Comparison of ENCODE assay signal across 18 cellular contexts in the genomic region with DNA sequence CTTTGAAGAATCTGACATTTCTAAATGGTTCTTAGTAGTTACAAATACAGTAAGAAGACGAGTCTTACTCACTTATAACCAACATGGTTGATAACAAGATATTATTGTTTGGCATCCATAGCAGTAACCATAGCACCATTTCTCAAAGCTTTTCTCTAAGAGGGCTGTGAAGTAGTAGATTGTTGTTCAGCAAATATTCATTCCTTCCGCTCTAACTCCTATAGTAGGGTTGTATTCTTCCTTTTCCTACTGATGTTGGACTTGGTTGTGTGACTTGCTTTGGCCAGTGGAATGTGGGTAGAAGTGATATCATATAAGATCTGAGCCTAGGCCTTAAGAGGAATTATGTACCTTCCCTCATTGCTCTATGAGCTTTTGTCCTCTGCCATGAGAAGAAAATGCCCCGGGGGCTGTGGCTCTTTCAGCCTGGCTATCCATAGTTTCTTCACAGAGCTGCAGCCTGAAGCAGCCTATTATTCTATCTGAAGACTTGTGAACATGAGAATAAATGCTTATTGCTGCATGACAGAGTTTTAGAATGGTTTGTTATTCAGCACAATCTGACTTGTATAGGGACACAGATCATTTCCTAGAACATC. TPM values are rescaled to one million over a fixed set of nuclear protein-coding genes. Genes with fewer than 3 reads are reported as not detected.
DNase-seq lines count a peak whose midpoint lies in the region; ATAC-seq, FAIRE-seq and TF ChIP-seq lines count a peak whose summit lies in the region.
"Had no signal": no experiment of that assay in that cellular context is flagged by ENCODE, and none has a peak within 500 bp of the region (broad histone marks: within the 10 kb centered on the region; RNA-seq: fewer than 3 reads in every experiment).

No MANE protein-coding gene starts in this region.

- TF ChIP-seq CTCF in A549 (IDR thresholded peaks at IDR 0.05), result no peak
- TF ChIP-seq CTCF in brain (conservative IDR thresholded peaks at IDR 0.05), result no peak

- H2AFZ ChIP-seq in neuronal stem cell (ENCODE audit: low read length), result no peak overlapping the region

- no peaks in the 10 kb centered on the region for H3K36me3 ChIP-seq in HAP-1 (replicated peaks)
- no peaks in the 10 kb centered on the region for H3K36me3 ChIP-seq in neuronal stem cell (replicated peaks in 1 of 2; ENCODE audit: control insufficient read depth in 2 of 2, insufficient read depth in 2 of 2, low read length in 2 of 2)
- H3K36me3 ChIP-seq: Peyer's patch had no signal

- no peak for DNase-seq in A549 (ENCODE audit: low read depth in 1 of 2, low spot score in 1 of 2)
- peak; percentile 65 to 73 for DNase-seq in HAP-1 (ENCODE audit: low spot score in 2 of 2)
- no peak for DNase-seq in neuronal stem cell (ENCODE audit: low spot score)
- no peak for DNase-seq in T-helper 1 cell
- no peak for DNase-seq in ACHN
- DNase-seq: C1 segment of cervical spinal cord, DMS 273 treated with DMSO at 0.1 percent for 48 hours, DND-41, HFFc6, NCI-H1105 treated with DMSO at 0.1 percent for 48 hours, NCI-H1694, NCI-H2081 treated with DMSO at 0.1 percent for 48 hours, Peyer's patch had no signal

- no peak overlapping the region for H2AK5ac ChIP-seq in neuronal stem cell (ENCODE audit: low read depth, low read length)

- ATAC-seq in A549, result 0 out of 6 replicates have a peak, but pooled peaks have one; percentile 11 to 20
- ATAC-seq in GM21786 (IDR thresholded peaks at IDR 0.05; ENCODE audit: unreplicated experiment), result no peak
- ATAC-seq in HG02763 (IDR thresholded peaks at IDR 0.05; ENCODE audit: unreplicated experiment), result no peak
- ATAC-seq: Right ventricle myocardium inferior had no signal

- H3K14ac ChIP-seq in neuronal stem cell (ENCODE audit: low read length), result no peak overlapping the region

- H3K27ac Mint-ChIP-seq in brain, result peak overlapping the region in 3 of 5 experiments; percentile 11 to 79 (median 19)
- H3K27ac Mint-ChIP-seq: HFFc6 had no signal

- H3K4me2 ChIP-seq in A549 (peak overlapping the region; percentile 44), neuronal stem cell (ENCODE audit: insufficient read depth, low read length, poor library complexity, severe bottlenecking) (peak overlapping the region; percentile 4)

- H3K27me3 ChIP-seq in HAP-1 (ENCODE audit: low read depth) (no peaks in the 10 kb centered on the region), neuronal stem cell (ENCODE audit: control insufficient read depth in 3 of 3, insufficient read depth in 3 of 3, low read depth in 1 of 3, low read length in 3 of 3) (no peaks in the 10 kb centered on the region)
- H3K27me3 ChIP-seq: Peyer's patch had no signal

- WGBS in A549 (ENCODE audit: missing lambda C conversion rate), result 81% methylated on average over 3 of the region's 3 CpGs
- WGBS in neuronal stem cell (ENCODE audit: extremely low coverage in 2 of 2, insufficient read length in 2 of 2, insufficient replicate concordance in 1 of 2), 2 donors, result no CpG with 5 or more reads among the region's 3 CpGs

- no peak overlapping the region for H3K4me3 Mint-ChIP-seq in brain
- H3K4me3 Mint-ChIP-seq: HFFc6 had no signal

- H3K36me3 Mint-ChIP-seq in brain, result peaks cover 5% of the 10 kb centered on the region

- H3K9me3 ChIP-seq in A549 (0 out of 3 replicates have a peak, but pooled peaks cover 14% of the 10 kb centered on the region), HAP-1 (no peaks in the 10 kb centered on the region; the same call in none of the 2 replicates), neuronal stem cell (replicated peaks in 1 of 2; ENCODE audit: control insufficient read depth in 2 of 2, insufficient read depth in 1 of 2, low read depth in 1 of 2, low read length in 2 of 2) (peaks cover 0 to 3% of the 10 kb centered on the region in 2 donors)

- POLR2A ChIA-PET in A549 (lab: Yijun Ruan, JAX), result interaction anchor here (1.0 to 4.7 kb wide), 5 partner anchors 13 to 78 kb away, joined by 3 to 21 read pairs (median 8); a partner anchor contains a TSS

- H3K4me3 ChIP-seq in A549, result no peak overlapping the region
- H3K4me3 ChIP-seq in HAP-1, result no peak overlapping the region
- H3K4me3 ChIP-seq in neuronal stem cell (ENCODE audit: low read length in 2 of 2), result no peak overlapping the region
- H3K4me3 ChIP-seq: Peyer's patch had no signal

- H3K4me1 Mint-ChIP-seq in brain, result peaks cover 11% of the 10 kb centered on the region

- no peak overlapping the region for H2BK120ac ChIP-seq in neuronal stem cell (ENCODE audit: low read depth, low read length)

- FAIRE-seq in A549 (lab: Jason Lieb, UNC), result no peak
- FAIRE-seq: H54 had no signal

- no peak overlapping the region for H2BK12ac ChIP-seq in neuronal stem cell (ENCODE audit: low read length)

- H3K27me3 Mint-ChIP-seq in brain, result no peaks in the 10 kb centered on the region

- H3K9me3 Mint-ChIP-seq in brain, result peaks cover 20 to 28% (median 23%) of the 10 kb centered on the region in 5 experiments

- no peak for TF ChIP-seq RAD21 in A549 (conservative IDR thresholded peaks at IDR 0.05 in 1 of 2, IDR thresholded peaks at IDR 0.05 in 1 of 2)

- in situ Hi-C loops in HAP-1 (cut with MboI; ENCODE audit: low sequenced_read_pairs), result no loop called here
- in situ Hi-C loops in ACHN (cut with HindIII; ENCODE audit: low pct_ligation_motif_present, low pct_unique_long_range_greater_than_20kb, low sequenced_read_pairs), result no loop called here

- H3K23ac ChIP-seq in neuronal stem cell (ENCODE audit: low read depth, low read length, poor library complexity), result no peak overlapping the region

- no peak overlapping the region for H3K18ac ChIP-seq in neuronal stem cell (ENCODE audit: low read length)

- TF ChIP-seq POLR2A in A549 (IDR thresholded peaks at IDR 0.05; ENCODE audit: low read length), result no peak

- no peak overlapping the region for H2BK5ac ChIP-seq in neuronal stem cell (ENCODE audit: low read length)

- no peak overlapping the region for H3K9ac ChIP-seq in neuronal stem cell (ENCODE audit: low read depth, low read length, poor library complexity)

- no peak for TF ChIP-seq EP300 in A549 (IDR thresholded peaks at IDR 0.05)

- H3K79me1 ChIP-seq in neuronal stem cell (ENCODE audit: low read depth, low read length), result no peaks in the 10 kb centered on the region

- H4K8ac ChIP-seq in neuronal stem cell (ENCODE audit: low read depth, low read length), result no peak overlapping the region

- no peak overlapping the region for H4K91ac ChIP-seq in neuronal stem cell (ENCODE audit: low read depth, low read length, poor library complexity)

- H3K27ac ChIP-seq in A549 (peak overlapping the region; percentile 79 to 85), neuronal stem cell (replicated peaks; ENCODE audit: low read length) (no peak overlapping the region)

- CTCF ChIA-PET in A549 (lab: Yijun Ruan, JAX), result interaction anchor here (1.1 to 3.4 kb wide), 5 partner anchors 8 to 45 kb away, joined by 3 to 9 read pairs (median 3); no protein-coding TSS in a partner anchor

- H3K4me1 ChIP-seq in A549 (peaks cover 47% of the 10 kb centered on the region), HAP-1 (no peaks in the 10 kb centered on the region; the same call in none of the 2 replicates), neuronal stem cell (ENCODE audit: control insufficient read depth in 2 of 2, insufficient read depth in 1 of 2, low read depth in 1 of 2, low read length in 2 of 2) (no peaks in the 10 kb centered on the region)

- no peak overlapping the region for H3K4ac ChIP-seq in neuronal stem cell (ENCODE audit: low read length)

- no peak overlapping the region for H2BK15ac ChIP-seq in neuronal stem cell (ENCODE audit: low read length)

TF ChIP-seq in A549, 52 proteins besides CTCF, POLR2A, EP300 and RAD21 (continues in another document):
- TF ChIP-seq RFX5 (IDR thresholded peaks at IDR 0.05), result no peak
- no peak for TF ChIP-seq TP53 (CRISPR knock-in tag; IDR thresholded peaks at IDR 0.05)
- TF ChIP-seq EHMT2 (IDR thresholded peaks at IDR 0.05; ENCODE audit: low read depth), result no peak
- no peak for TF ChIP-seq HDAC2 (IDR thresholded peaks at IDR 0.05)
- TF ChIP-seq RNF2 (IDR thresholded peaks at IDR 0.05; ENCODE audit: borderline replicate concordance, low read depth), result no peak
- no peak for TF ChIP-seq ZC3H11A (IDR thresholded peaks at IDR 0.05)
- TF ChIP-seq, protein P1, sequence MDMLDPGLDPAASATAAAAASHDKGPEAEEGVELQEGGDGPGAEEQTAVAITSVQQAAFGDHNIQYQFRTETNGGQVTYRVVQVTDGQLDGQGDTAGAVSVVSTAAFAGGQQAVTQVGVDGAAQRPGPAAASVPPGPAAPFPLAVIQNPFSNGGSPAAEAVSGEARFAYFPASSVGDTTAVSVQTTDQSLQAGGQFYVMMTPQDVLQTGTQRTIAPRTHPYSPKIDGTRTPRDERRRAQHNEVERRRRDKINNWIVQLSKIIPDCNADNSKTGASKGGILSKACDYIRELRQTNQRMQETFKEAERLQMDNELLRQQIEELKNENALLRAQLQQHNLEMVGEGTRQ (IDR thresholded peaks at IDR 0.05), result no peak
- TF ChIP-seq, protein P2, sequence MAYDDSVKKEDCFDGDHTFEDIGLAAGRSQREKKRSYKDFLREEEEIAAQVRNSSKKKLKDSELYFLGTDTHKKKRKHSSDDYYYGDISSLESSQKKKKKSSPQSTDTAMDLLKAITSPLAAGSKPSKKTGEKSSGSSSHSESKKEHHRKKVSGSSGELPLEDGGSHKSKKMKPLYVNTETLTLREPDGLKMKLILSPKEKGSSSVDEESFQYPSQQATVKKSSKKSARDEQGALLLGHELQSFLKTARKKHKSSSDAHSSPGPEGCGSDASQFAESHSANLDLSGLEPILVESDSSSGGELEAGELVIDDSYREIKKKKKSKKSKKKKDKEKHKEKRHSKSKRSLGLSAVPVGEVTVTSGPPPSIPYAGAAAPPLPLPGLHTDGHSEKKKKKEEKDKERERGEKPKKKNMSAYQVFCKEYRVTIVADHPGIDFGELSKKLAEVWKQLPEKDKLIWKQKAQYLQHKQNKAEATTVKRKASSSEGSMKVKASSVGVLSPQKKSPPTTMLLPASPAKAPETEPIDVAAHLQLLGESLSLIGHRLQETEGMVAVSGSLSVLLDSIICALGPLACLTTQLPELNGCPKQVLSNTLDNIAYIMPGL (CRISPR knock-in tag; IDR thresholded peaks at IDR 0.05; ENCODE audit: borderline replicate concordance), result no peak
- no peak for TF ChIP-seq CEBPB (IDR thresholded peaks at IDR 0.05)

RNA-seq across cellular contexts. Expression of a gene that starts 28.9 kb away (rescaled TPM):
- polyA plus RNA-seq in A549 (2011; rRNA removed) (132 and 142 TPM in 2 replicates), A549 (2017; fragmentation: RNase III; extraction: RNeasy Plus Mini Kit Qiagen cat#74134 plus additional on column Dnase treatment) (60.6 to 65.9 TPM (median 61.8 TPM) in 3 replicates), brain (ENCODE audit: insufficient read depth, low read depth, low replicate concordance) (11.6 TPM)
- polyA plus RNA-seq in A549 (2012; cell fraction: cytosol; rRNA removed), result 23.1 and 23.9 TPM in 2 replicates
- polyA plus RNA-seq in A549 (2012; cell fraction: nucleus; rRNA removed), result 26.1 and 34.9 TPM in 2 replicates
- 263 and 357 TPM in 2 replicates for polyA minus RNA-seq in A549 (2011; rRNA and poly(A)+ RNA removed)
- 43.1 TPM for polyA plus RNA-seq in neuronal stem cell (2013, experiment 1 of 2)
- polyA plus RNA-seq in neuronal stem cell (2013, experiment 2 of 2), result 42.7 TPM

Comparison
In these comparisons a context has a peak if more than half of its experiments do, and no peak if none do; other contexts are left out.
1. ATAC-seq: peak in A549 (2 of 2); none in GM21786 (single experiment) and HG02763 (single experiment).
2. DNase-seq: peak in HAP-1 (2 of 2); none in A549 (0 of 2), neuronal stem cell (single experiment), T-helper 1 cell (0 of 5) and ACHN (single experiment).